ENCODE assay signal across 7 cellular contexts in genomic region chr19:40466219-40467006, GRCh38. TPM values are rescaled to one million over a fixed set of nuclear protein-coding genes. Genes with fewer than 3 reads are reported as not detected.
DNase-seq lines count a peak whose midpoint lies in the region; ATAC-seq, FAIRE-seq and TF ChIP-seq lines count a peak whose summit lies in the region.

TSS of gene SPTBN4 (plus strand) at chr19:40467001. CDS start at chr19:40472622, 5,621 bp downstream.

- no peak within 1 kb of the TSS for H3K4ac ChIP-seq in trophoblast cell (ENCODE audit: low read depth, low read length)

- peak within 1 kb of the TSS; percentile 57 for H3K4me2 ChIP-seq in trophoblast cell (ENCODE audit: low read length)

- no peak within 1 kb of the TSS for H2AK5ac ChIP-seq in trophoblast cell (ENCODE audit: low read length)

- no peak within 1 kb of the TSS for H4K8ac ChIP-seq in trophoblast cell (ENCODE audit: low read depth, low read length)

- no peak for TF ChIP-seq CTCF in upper lobe of right lung (IDR thresholded peaks at IDR 0.05)

- no peak for FAIRE-seq in frontal cortex (lab: Jason Lieb, UNC)

- H3K27me3 ChIP-seq in HUES6 (ENCODE audit: control insufficient read depth, insufficient read depth, low read length) (peaks cover 32% of the 10 kb centered on the region), trophoblast cell (ENCODE audit: insufficient read depth, low read length) (peaks cover 16% of the 10 kb centered on the region), upper lobe of right lung (peaks cover 5% of the 10 kb centered on the region)

- intact Hi-C loops in upper lobe of right lung (cut with DNase I): no loop called here

- H3K14ac ChIP-seq in trophoblast cell (ENCODE audit: low read length): no peak within 1 kb of the TSS

- H3K79me2 ChIP-seq in trophoblast cell (ENCODE audit: control insufficient read depth, insufficient read depth, low read length, poor library complexity): no peaks in the 10 kb centered on the region

- H2BK12ac ChIP-seq in trophoblast cell (ENCODE audit: low read length): no peak within 1 kb of the TSS

- H2BK5ac ChIP-seq in trophoblast cell (ENCODE audit: low read depth, low read length, poor library complexity): no peak within 1 kb of the TSS

- no peaks in the 10 kb centered on the region for H3K36me3 ChIP-seq in HUES6 (ENCODE audit: control insufficient read depth, insufficient read depth, low read length)
- no peaks in the 10 kb centered on the region for H3K36me3 ChIP-seq in trophoblast cell (ENCODE audit: control insufficient read depth in 1 of 2, insufficient read depth in 2 of 2, low read length in 2 of 2)
- no peaks in the 10 kb centered on the region for H3K36me3 ChIP-seq in upper lobe of right lung

- no peak within 1 kb of the TSS for H3K27ac ChIP-seq in HUES6 (ENCODE audit: low read depth, low read length)
- no peak within 1 kb of the TSS for H3K27ac ChIP-seq in trophoblast cell (ENCODE audit: low read depth, low read length)
- no peak within 1 kb of the TSS for H3K27ac ChIP-seq in upper lobe of right lung

- H3K9me3 ChIP-seq in HUES6 (ENCODE audit: control insufficient read depth, insufficient read depth, low read depth, low read length) (no peaks in the 10 kb centered on the region), trophoblast cell (ENCODE audit: insufficient read depth, low read depth, low read length) (peaks cover 12% of the 10 kb centered on the region), upper lobe of right lung (no peaks in the 10 kb centered on the region)

- no peak within 1 kb of the TSS for H2AFZ ChIP-seq in trophoblast cell (ENCODE audit: insufficient read depth, low read length, poor library complexity)

- H3K4me1 ChIP-seq in HUES6 (ENCODE audit: control insufficient read depth, insufficient read depth, low read length) (peaks cover 17% of the 10 kb centered on the region), trophoblast cell (ENCODE audit: control insufficient read depth in 1 of 2, insufficient read depth in 2 of 2, low read length in 2 of 2) (peaks cover 11 to 16% of the 10 kb centered on the region in 2 experiments), upper lobe of right lung (peaks cover 40% of the 10 kb centered on the region)

- H3K9ac ChIP-seq in HUES6 (ENCODE audit: low read length): no peak within 1 kb of the TSS
- H3K9ac ChIP-seq in trophoblast cell (ENCODE audit: low read length): no peak within 1 kb of the TSS

- peaks cover 10% of the 10 kb centered on the region for H3K79me1 ChIP-seq in trophoblast cell (ENCODE audit: low read length)

- H3K23ac ChIP-seq in trophoblast cell (ENCODE audit: low read length): no peak within 1 kb of the TSS

- H3K4me3 ChIP-seq in HUES6 (ENCODE audit: low read depth, low read length) (peak within 1 kb of the TSS; percentile 97), trophoblast cell (ENCODE audit: low read depth, low read length) (peak within 1 kb of the TSS; percentile 62), upper lobe of right lung (peak within 1 kb of the TSS; percentile 87)

- no peak within 1 kb of the TSS for H4K91ac ChIP-seq in trophoblast cell (ENCODE audit: low read depth, low read length)

- H2BK120ac ChIP-seq in trophoblast cell (ENCODE audit: insufficient read depth, low read length, poor library complexity): no peak within 1 kb of the TSS

- ATAC-seq in GM19463 (IDR thresholded peaks at IDR 0.05; ENCODE audit: unreplicated experiment) (peak; percentile 18), upper lobe of right lung (no peak)

- no CpG with 5 or more reads among the region's 53 CpGs for WGBS in trophoblast cell (ENCODE audit: extremely low coverage, insufficient coverage, insufficient read length)

- DNase-seq in activated T-helper 1 cell treated with anti-CD3 and anti-CD28 coated beads, Interleukin-2, amount 50 U/mL, for 16 hours (ENCODE audit: low read depth in 1 of 2, low spot score in 1 of 2): peak; percentile 26 to 63
- DNase-seq in frontal cortex (ENCODE audit: low spot score in 2 of 2) (peak in 1 of 2 donors; percentile 54), trophoblast cell (peak; percentile 87 to 88), upper lobe of right lung (peak; percentile 82), DMS153 (lab: John Stamatoyannopoulos, UW) (no peak)

- H4K12ac ChIP-seq in trophoblast cell (ENCODE audit: low read depth, low read length): no peak within 1 kb of the TSS

- H3K18ac ChIP-seq in trophoblast cell (ENCODE audit: low read length): no peak within 1 kb of the TSS

RNA-seq across cellular contexts. Expression of gene SPTBN4, which starts in this region (rescaled TPM):
- total RNA-seq in frontal cortex (23.2 TPM), upper lobe of right lung (1.5 TPM)
- polyA plus RNA-seq in trophoblast cell (2013): 0.30 and 0.33 TPM in 2 replicates
